Comparison of ENCODE assay signal across 8 cellular contexts in genomic region chr6:47241742-47242482, GRCh38.
DNase-seq lines count a peak whose midpoint lies in the region; ATAC-seq and TF ChIP-seq lines count a peak whose summit lies in the region.

No MANE protein-coding gene starts in this region.

- H3K27me3 Mint-ChIP-seq in CD14-positive monocyte (ENCODE audit: low read depth in 3 of 3), result no peaks in the 10 kb centered on the region

- H3K9me3 ChIP-seq in body of pancreas, result no peaks in the 10 kb centered on the region
- H3K9me3 ChIP-seq in muscle layer of duodenum (ENCODE audit: control insufficient read depth in 1 of 2, low read length in 2 of 2), result no peaks in the 10 kb centered on the region

- peak overlapping the region; percentile 82 to 95 (median 92) for H3K27ac Mint-ChIP-seq in CD14-positive monocyte

- no peak overlapping the region for H3K4me3 ChIP-seq in body of pancreas
- H3K4me3 ChIP-seq in muscle layer of duodenum (ENCODE audit: low read depth in 1 of 2, low read length in 2 of 2), result no peak overlapping the region

- peaks cover 0 to 3% of the 10 kb centered on the region in 2 donors for H3K36me3 Mint-ChIP-seq in CD14-positive monocyte

- H3K4me1 Mint-ChIP-seq in CD14-positive monocyte, result peaks cover 52% of the 10 kb centered on the region

- H3K9me3 Mint-ChIP-seq in CD14-positive monocyte, result peaks cover 0 to 4% (median 3%) of the 10 kb centered on the region in 7 donors

- WGBS in body of pancreas, 2 donors, result 71 to 73% methylated on average over 4 of the region's 4 CpGs

- peak overlapping the region in 1 of 2 donors; percentile 22 for H3K4me3 Mint-ChIP-seq in CD14-positive monocyte

- H3K27me3 ChIP-seq in body of pancreas (no peaks in the 10 kb centered on the region), muscle layer of duodenum (ENCODE audit: low read depth, low read length) (no peaks in the 10 kb centered on the region)

- H3K27ac ChIP-seq in body of pancreas, result peak overlapping the region; percentile 37 to 78 (median 52)
- H3K27ac ChIP-seq in muscle layer of duodenum (ENCODE audit: low read length), result peak overlapping the region; percentile 47

- peaks cover 28% of the 10 kb centered on the region for H3K4me1 ChIP-seq in body of pancreas
- peaks cover 23 to 26% of the 10 kb centered on the region in 2 donors for H3K4me1 ChIP-seq in muscle layer of duodenum (ENCODE audit: control insufficient read depth in 1 of 2, insufficient read depth in 2 of 2, low read length in 2 of 2)

- TF ChIP-seq CTCF in CD14-positive monocyte (IDR thresholded peaks at IDR 0.05) (no peak), body of pancreas (IDR thresholded peaks at IDR 0.05) (no peak)

- no peaks in the 10 kb centered on the region for H3K36me3 ChIP-seq in body of pancreas (replicated peaks in 1 of 2; ENCODE audit: insufficient read depth in 1 of 2, low read depth in 2 of 2)
- H3K36me3 ChIP-seq in muscle layer of duodenum (ENCODE audit: control insufficient read depth in 1 of 2, insufficient read depth in 2 of 2, low read length in 2 of 2), result no peaks in the 10 kb centered on the region

- no peak for TF ChIP-seq POLR2A in body of pancreas (IDR thresholded peaks at IDR 0.05)

- DNase-seq in CD14-positive monocyte (ENCODE audit: low spot score) (no peak), body of pancreas (peak in 1 of 4 donors; percentile 20), occipital lobe (lab: John Stamatoyannopoulos, UW) (no peak), NCI-H1105 treated with DMSO at 0.1 percent for 48 hours (lab: John Stamatoyannopoulos, UW) (no peak)

- ATAC-seq in HG03196 (IDR thresholded peaks at IDR 0.05; ENCODE audit: unreplicated experiment), result peak; percentile 1
- no peak for ATAC-seq in body of pancreas
- no peak for ATAC-seq in HG03520 (IDR thresholded peaks at IDR 0.05; ENCODE audit: unreplicated experiment)
- ATAC-seq in GM19035 (IDR thresholded peaks at IDR 0.05; ENCODE audit: unreplicated experiment), result no peak

- intact Hi-C loops in CD14-positive monocyte (cut with micrococcal nuclease), result loop anchor here (10.0 kb wide), 2 partner anchors 77 to 107 kb away; no protein-coding TSS in a partner anchor
- intact Hi-C loops in body of pancreas (cut with DNase I), result no loop called here
